Comparison of ENCODE assay signal across 11 cellular contexts in genomic region chr17:48840441-48840840, GRCh38. TPM values are rescaled to one million over a fixed set of nuclear protein-coding genes. Genes with fewer than 3 reads are reported as not detected.
DNase-seq lines count a peak whose midpoint lies in the region; ATAC-seq and TF ChIP-seq lines count a peak whose summit lies in the region.
"Had no signal": no experiment of that assay in that cellular context is flagged by ENCODE, and none has a peak within 500 bp of the region (broad histone marks: within the 10 kb centered on the region; RNA-seq: fewer than 3 reads in every experiment).

No MANE protein-coding gene starts in this region.

- WGBS in heart left ventricle, 4 donors = 34 to 56% (median 47%) methylated on average over 3 of the region's 3 CpGs
- whole genome bisulfite sequencing in transverse colon (ENCODE audit: low coverage in 1 of 2), 2 donors = 67 to 75% methylated on average over 3 of the region's 3 CpGs

- H3K36me3 ChIP-seq in heart left ventricle (peaks cover 0 to 44% (median 27%) of the 10 kb centered on the region in 9 donors), muscle layer of colon (ENCODE audit: insufficient read depth, low read length) (peaks cover 16% of the 10 kb centered on the region), transverse colon (peaks cover 0 to 29% (median 10%) of the 10 kb centered on the region in 4 donors)

- no peak for TF ChIP-seq CTCF in heart left ventricle (IDR thresholded peaks at IDR 0.05)
- no peak for TF ChIP-seq CTCF in cardiac fibroblast (IDR thresholded peaks at IDR 0.05; ENCODE audit: low read depth, low read length)
- no peak for TF ChIP-seq CTCF in transverse colon (IDR thresholded peaks at IDR 0.05)

- no peak for TF ChIP-seq EP300 in transverse colon (IDR thresholded peaks at IDR 0.05; ENCODE audit: low read depth)

- in situ Hi-C loops in transverse colon (cut with MboI; ENCODE audit: low pct_ligation_motif_present in 1 of 4, low pct_unique_long_range_greater_than_20kb in 1 of 4, low sequenced_read_pairs in 3 of 4) = no loop called here

- H3K4me1 ChIP-seq in heart left ventricle (peaks cover 18 to 89% (median 66%) of the 10 kb centered on the region in 12 donors), muscle layer of colon (ENCODE audit: insufficient read depth, low read length) (peaks cover 25% of the 10 kb centered on the region), transverse colon (peaks cover 27 to 82% (median 54%) of the 10 kb centered on the region in 4 donors)

- H3K9me3 ChIP-seq in heart left ventricle (no peaks in the 10 kb centered on the region), muscle layer of colon (ENCODE audit: low read length) (no peaks in the 10 kb centered on the region), transverse colon (no peaks in the 10 kb centered on the region)

- ATAC-seq in heart left ventricle (no peak), left cardiac atrium (no peak)
- ATAC-seq: PC-3 had no signal

- H3K4me3 ChIP-seq in heart left ventricle (peak overlapping the region in 2 of 12 donors; percentile 47 to 52), cardiac fibroblast (replicated peaks in 1 of 2; ENCODE audit: low read depth in 2 of 2, low read length in 2 of 2) (peak overlapping the region in 1 of 2 donors; percentile 39), muscle layer of colon (ENCODE audit: low read depth in 1 of 2, low read length in 2 of 2) (peak overlapping the region in 1 of 2 donors; percentile 30), transverse colon (no peak overlapping the region)
- H3K4me3 ChIP-seq: cardiac muscle cell had no signal

- TF ChIP-seq POLR2A in heart left ventricle (IDR thresholded peaks at IDR 0.05) (no peak), transverse colon (IDR thresholded peaks at IDR 0.05) (no peak)

- H3K27me3 ChIP-seq in heart left ventricle (no peaks in the 10 kb centered on the region), muscle layer of colon (ENCODE audit: control insufficient read depth in 1 of 2, insufficient read depth in 2 of 2, low read length in 2 of 2) (no peaks in the 10 kb centered on the region), transverse colon (no peaks in the 10 kb centered on the region)
- H3K27me3 ChIP-seq: cardiac muscle cell had no signal

- H3K27ac ChIP-seq in heart left ventricle = peak overlapping the region; percentile 86 to 95 (median 90)
- H3K27ac ChIP-seq in muscle layer of colon (ENCODE audit: low read depth, low read length) = peak overlapping the region; percentile 57
- H3K27ac ChIP-seq in transverse colon = peak overlapping the region; percentile 73 to 87 (median 84)
- H3K27ac ChIP-seq: cardiac muscle cell had no signal

- intact Hi-C loops in heart left ventricle (cut with DNase I) (loop anchor here in 2 of 10 donors (2.0 to 5.0 kb wide), 2 partner anchors 32 to 37 kb away; no protein-coding TSS in a partner anchor), left cardiac atrium (cut with DNase I) (no loop called here), transverse colon (cut with DNase I; ENCODE audit: low total_unique reads) (no loop called here)

- DNase-seq in heart left ventricle (no peak), left cardiac atrium (no peak), cardiac fibroblast (ENCODE audit: low read depth in 2 of 2) (peak; percentile 42 to 48), transverse colon (no peak), NCI-H526 treated with DMSO at 0.1 percent for 48 hours (lab: John Stamatoyannopoulos, UW) (no peak), iPS-NIHi11 (ENCODE audit: low spot score) (no peak)
- DNase-seq in stimulated activated CD4-positive, alpha-beta T cell treated with anti-CD3 and anti-CD28 coated beads, Interleukin-2, amount 100 ng/mL, for 48 hours = no peak
- DNase-seq: PC-3 had no signal

- no peak overlapping the region for H3K9ac ChIP-seq in muscle layer of colon (ENCODE audit: low read length)

RNA-seq across cellular contexts. Expression of gene CALCOCO2, which starts 9.6 kb away (rescaled TPM):
- 100 to 1,000 TPM; 174 to 322 (median 272) TPM for total RNA-seq in heart left ventricle
- 100 to 1,000 TPM; 102 to 122 TPM for polyA plus RNA-seq in heart left ventricle
- 100 to 1,000 TPM; 180 to 241 TPM for total RNA-seq in left cardiac atrium
- total RNA-seq in transverse colon = 100 to 1,000 TPM; 141 to 292 (median 207) TPM

RNA-seq across cellular contexts. Expression of gene TTLL6, which starts 23.4 kb away (rescaled TPM):
- total RNA-seq in heart left ventricle = under 1 TPM in 1 of 9 donors, not detected in 8; 0.55 TPM
- polyA plus RNA-seq in heart left ventricle = under 1 TPM; 0.07 to 0.15 TPM
- under 1 TPM in 1 of 2 donors, not detected in 1; 0.16 TPM for total RNA-seq in left cardiac atrium
- total RNA-seq in transverse colon = 10 to 100 TPM in 1 of 4 donors, 1 to 10 TPM in 3; 4.9 to 24.9 (median 7.3) TPM
- polyA plus RNA-seq: cardiac muscle cell, CD14-positive monocyte had no signal

RNA-seq across cellular contexts. Expression of gene ATP5MC1, which starts 52.1 kb away (rescaled TPM):
- 1,000 to 10,000 TPM in 1 of 9 donors, 100 to 1,000 TPM in 8; 225 to 1,147 (median 370) TPM for total RNA-seq in heart left ventricle
- polyA plus RNA-seq in heart left ventricle = 1,000 to 10,000 TPM in 1 of 2 donors, 100 to 1,000 TPM in 1; 638 to 1,709 TPM
- total RNA-seq in left cardiac atrium = 100 to 1,000 TPM; 356 to 396 TPM
- 100 to 1,000 TPM in 3 of 4 donors, 10 to 100 TPM in 1; 94.7 to 214 (median 153) TPM for total RNA-seq in transverse colon

Comparison
In these comparisons a context has a peak if more than half of its experiments do, and no peak if none do; other contexts are left out.
1. DNase-seq: peak in cardiac fibroblast (2 of 2); none in heart left ventricle (0 of 5), left cardiac atrium (single experiment), transverse colon (single experiment), stimulated activated CD4-positive, alpha-beta T cell treated with anti-CD3 and anti-CD28 coated beads, Interleukin-2, amount 100 ng/mL, for 48 hours (0 of 2), NCI-H526 treated with DMSO at 0.1 percent for 48 hours (single experiment) and iPS-NIHi11 (single experiment).
2. Peak in every context shown above with its lines, with median percentiles within 50 percentile points of each other: H3K27ac ChIP-seq.